16 cellular contexts compared by ENCODE assay signal in the genomic region with DNA sequence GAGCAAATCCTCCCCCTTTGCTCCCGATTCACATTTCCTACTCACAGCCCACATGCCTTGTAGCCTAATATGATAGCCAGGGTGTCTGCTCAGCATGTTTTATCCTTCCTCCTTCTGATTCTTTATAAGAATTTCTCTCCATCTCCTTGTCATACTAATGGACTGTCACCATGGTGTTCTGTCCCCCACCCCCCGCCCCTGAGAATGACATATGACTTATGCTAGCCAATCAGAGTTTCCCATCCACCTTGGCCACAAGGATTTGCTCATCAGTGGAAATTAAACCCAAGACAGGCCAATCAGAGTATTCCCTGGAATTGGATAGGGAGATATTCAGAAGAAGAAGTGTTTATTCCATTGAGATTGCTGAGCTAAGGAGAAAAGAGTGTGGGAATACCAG. TPM values are rescaled to one million over a fixed set of nuclear protein-coding genes. Genes with fewer than 3 reads are reported as not detected.
DNase-seq lines count a peak whose midpoint lies in the region; ATAC-seq lines count a peak whose summit lies in the region.
"Had no signal": no experiment of that assay in that cellular context is flagged by ENCODE, and none has a peak within 500 bp of the region (broad histone marks: within the 10 kb centered on the region; RNA-seq: fewer than 3 reads in every experiment).

No MANE protein-coding gene starts in this region.

- no peak overlapping the region for H3K4me3 ChIP-seq in right cardiac atrium (ENCODE audit: low read length)
- H3K4me3 ChIP-seq in skeletal muscle tissue (ENCODE audit: low read length in 3 of 3), result no peak overlapping the region
- H3K4me3 ChIP-seq: PC-9, SK-N-MC had no signal

- WGBS in right cardiac atrium, result 64% methylated on average over 2 of the region's 2 CpGs

- no peaks in the 10 kb centered on the region for H3K9me3 ChIP-seq in right cardiac atrium (ENCODE audit: control insufficient read depth, low read length)
- no peaks in the 10 kb centered on the region for H3K9me3 ChIP-seq in skeletal muscle tissue (ENCODE audit: control insufficient read depth in 3 of 3, low read length in 3 of 3)

- no peak for ATAC-seq in right cardiac atrium

- H3K36me3 ChIP-seq in skeletal muscle tissue (ENCODE audit: control insufficient read depth in 3 of 3, insufficient read depth in 3 of 3, low read length in 3 of 3), result no peaks in the 10 kb centered on the region

- H3K27me3 ChIP-seq in right cardiac atrium (ENCODE audit: control insufficient read depth, insufficient read depth) (no peaks in the 10 kb centered on the region), skeletal muscle tissue (ENCODE audit: control insufficient read depth in 3 of 3, insufficient read depth in 3 of 3, low read length in 3 of 3) (no peaks in the 10 kb centered on the region)

- no peak overlapping the region for H3K9ac ChIP-seq in skeletal muscle tissue (ENCODE audit: low read depth in 1 of 3, low read length in 3 of 3)

- peaks cover 42% of the 10 kb centered on the region for H3K4me1 ChIP-seq in right cardiac atrium (ENCODE audit: control insufficient read depth, insufficient read depth, low read length)
- peaks cover 49 to 56% (median 55%) of the 10 kb centered on the region in 3 donors for H3K4me1 ChIP-seq in skeletal muscle tissue (ENCODE audit: control insufficient read depth in 3 of 3, insufficient read depth in 3 of 3, low read length in 3 of 3)

- DNase-seq in DMS79 (lab: John Stamatoyannopoulos, UW) (peak; percentile 50), DMS79 treated with DMSO at 0.1 percent for 48 hours (lab: John Stamatoyannopoulos, UW) (no peak), right cardiac atrium (no peak), cardiac septum (ENCODE audit: low spot score) (no peak), NCI-H69 (lab: John Stamatoyannopoulos, UW) (peak; percentile 21), SIG-M5 treated with dmso at 0.1 percent for 504 hours (lab: John Stamatoyannopoulos, UW; ENCODE audit: unreplicated experiment) (no peak)
- DNase-seq in stimulated activated CD4-positive, alpha-beta T cell treated with anti-CD3 and anti-CD28 coated beads, Interleukin-4, amount 100 ng/mL, for 24 hours, result no peak
- DNase-seq: H9, NCI-H146, NCI-H2081, NCI-H226, PC-9 had no signal

- peak overlapping the region; percentile 86 for H3K27ac ChIP-seq in right cardiac atrium (ENCODE audit: low read length)
- H3K27ac ChIP-seq in skeletal muscle tissue (ENCODE audit: low read depth, low read length), result peak overlapping the region; percentile 41
- H3K27ac ChIP-seq: 22Rv1, PC-9, RWPE1, SK-N-MC had no signal

- intact Hi-C loops in right cardiac atrium (cut with DNase I), result no loop called here
- intact Hi-C loops in cardiac septum (cut with DNase I), result no loop called here

RNA-seq across cellular contexts. Expression of gene ABLIM3, which starts 16.0 kb away (rescaled TPM):
- 100 to 1,000 TPM; 140 to 185 (median 161) TPM for total RNA-seq in right cardiac atrium
- 81.3 TPM for polyA plus RNA-seq in right cardiac atrium
- 118 TPM for total RNA-seq in cardiac septum
- 15.1 TPM for total RNA-seq in skeletal muscle tissue

Comparison
In these comparisons a context has a peak if more than half of its experiments do, and no peak if none do; other contexts are left out.
1. DNase-seq: peak in DMS79 (single experiment) and NCI-H69 (single experiment); none in DMS79 treated with DMSO at 0.1 percent for 48 hours (single experiment), right cardiac atrium (0 of 3), cardiac septum (single experiment), stimulated activated CD4-positive, alpha-beta T cell treated with anti-CD3 and anti-CD28 coated beads, Interleukin-4, amount 100 ng/mL, for 24 hours (single experiment) and SIG-M5 treated with dmso at 0.1 percent for 504 hours (single experiment).